11 cellular contexts compared by ENCODE assay signal in genomic region chr1:121558514-121558913, GRCh38.
A peak's percentile ranks its signal among the peaks of the same experiment; 100 is the strongest.
DNase-seq lines count a peak whose midpoint lies in the region; ATAC-seq and TF ChIP-seq lines count a peak whose summit lies in the region.
"Had no signal": no experiment of that assay in that cellular context is flagged by ENCODE, and none has a peak within 500 bp of the region (broad histone marks: within the 10 kb centered on the region; RNA-seq: fewer than 3 reads in every experiment).

No MANE protein-coding gene starts in this region.

- H3K36me3 Mint-ChIP-seq in neural progenitor cell: no peaks in the 10 kb centered on the region

- no peak overlapping the region for H2AFZ ChIP-seq in neural progenitor cell (replicated peaks)

- no peaks in the 10 kb centered on the region for H3K36me3 ChIP-seq in neural progenitor cell

- H3K27ac ChIP-seq in epithelial cell of prostate: peak overlapping the region; percentile 6
- no peak overlapping the region for H3K27ac ChIP-seq in neural progenitor cell
- H3K27ac ChIP-seq: body of pancreas had no signal

- H3K9me3 ChIP-seq in neural progenitor cell (ENCODE audit: low read depth): no peaks in the 10 kb centered on the region
- H3K9me3 ChIP-seq: body of pancreas had no signal

- no peak overlapping the region for H3K4me3 Mint-ChIP-seq in neural progenitor cell

- no peak overlapping the region for H3K9ac ChIP-seq in neural progenitor cell

- H3K9me3 Mint-ChIP-seq in neural progenitor cell: no peaks in the 10 kb centered on the region

- TF ChIP-seq CTCF in neural progenitor cell (IDR thresholded peaks at IDR 0.05): no peak

- peaks cover 10% of the 10 kb centered on the region for H3K4me1 ChIP-seq in neural progenitor cell
- H3K4me1 ChIP-seq: body of pancreas had no signal

- no peak overlapping the region for H3K4me3 ChIP-seq in neural progenitor cell
- H3K4me3 ChIP-seq: body of pancreas had no signal

- no peak overlapping the region for H3K4me2 ChIP-seq in neural progenitor cell

- no peaks in the 10 kb centered on the region for H3K79me2 ChIP-seq in neural progenitor cell (ENCODE audit: low read depth)

- no peaks in the 10 kb centered on the region for H4K20me1 ChIP-seq in neural progenitor cell (ENCODE audit: low read depth)

- no peaks in the 10 kb centered on the region for H3K27me3 ChIP-seq in neural progenitor cell
- H3K27me3 ChIP-seq: body of pancreas had no signal

- no peaks in the 10 kb centered on the region for H3K27me3 Mint-ChIP-seq in neural progenitor cell (ENCODE audit: insufficient read depth, low read depth)

- H3K27ac Mint-ChIP-seq in neural progenitor cell: no peak overlapping the region

- H3K4me1 Mint-ChIP-seq in neural progenitor cell: no peaks in the 10 kb centered on the region

- no peaks in the 10 kb centered on the region for H3F3A ChIP-seq in neural progenitor cell (ENCODE audit: low read depth)

- ATAC-seq in HG02970 (IDR thresholded peaks at IDR 0.05; ENCODE audit: low FRiP score, unreplicated experiment) (no peak), GM21619 (IDR thresholded peaks at IDR 0.05; ENCODE audit: unreplicated experiment) (no peak)
- ATAC-seq: body of pancreas had no signal

- DNase-seq in GM03348 (ENCODE audit: low spot score): peak; percentile 43
- peak; percentile 85 for DNase-seq in OCI-M1 (lab: John Stamatoyannopoulos, UW)
- DNase-seq in epithelial cell of prostate (ENCODE audit: low read depth, low spot score): peak; percentile 50
- peak; percentile 25 for DNase-seq in neural progenitor cell (ENCODE audit: low spot score)
- no peak for DNase-seq in mucosa of gallbladder (ENCODE audit: low spot score)
- no peak for DNase-seq in SIG-M5 treated with dmso at 0.1 percent for 504 hours (lab: John Stamatoyannopoulos, UW; ENCODE audit: unreplicated experiment)
- DNase-seq: NCI-H1105, T1000 had no signal

Comparison
In these comparisons a context has a peak if more than half of its experiments do, and no peak if none do; other contexts are left out.
1. DNase-seq: peak in GM03348 (single experiment), OCI-M1 (single experiment), epithelial cell of prostate (single experiment) and neural progenitor cell (single experiment); none in mucosa of gallbladder (single experiment) and SIG-M5 treated with dmso at 0.1 percent for 504 hours (single experiment).